ENCODE assay signal across 12 cellular contexts in the genomic region with DNA sequence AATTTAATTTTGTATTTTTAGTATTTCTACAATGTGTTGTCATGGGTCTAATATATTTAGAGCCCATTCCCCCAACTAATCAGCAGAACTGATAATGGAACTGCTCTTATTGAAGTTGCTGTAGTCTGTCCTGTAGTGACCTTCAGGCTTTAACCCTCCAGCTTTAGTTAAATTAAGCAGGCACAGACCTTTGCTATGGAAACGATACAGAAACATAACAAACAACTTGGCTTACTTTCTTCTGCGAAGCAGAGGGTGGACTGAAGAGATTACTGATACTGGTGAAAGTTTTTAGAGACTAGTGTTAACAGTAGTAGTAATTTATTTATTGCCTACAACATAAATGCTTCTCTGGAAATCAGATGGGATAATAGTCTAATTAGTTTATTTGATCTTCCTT.
DNase-seq lines count a peak whose midpoint lies in the region; ATAC-seq and TF ChIP-seq lines count a peak whose summit lies in the region.
"Had no signal": no experiment of that assay in that cellular context is flagged by ENCODE, and none has a peak within 500 bp of the region (broad histone marks: within the 10 kb centered on the region; RNA-seq: fewer than 3 reads in every experiment).

No MANE protein-coding gene starts in this region.

- no peak for TF ChIP-seq CTCF in retinal pigment epithelial cell (conservative IDR thresholded peaks at IDR 0.05; ENCODE audit: low read depth, low read length)

- ATAC-seq in T-helper 17 cell (peak; percentile 68), left cardiac atrium (peak; percentile 78 to 90)

- H3K4me1 Mint-ChIP-seq in T-helper 17 cell: peaks cover 26% of the 10 kb centered on the region

- peak overlapping the region; percentile 2 for H3K27ac Mint-ChIP-seq in T-helper 17 cell
- H3K27ac Mint-ChIP-seq: progenitor cell of endocrine pancreas had no signal

- no peak overlapping the region for H3K4me3 ChIP-seq in retinal pigment epithelial cell (ENCODE audit: low read length)

- H3K36me3 Mint-ChIP-seq in T-helper 17 cell (ENCODE audit: low read depth): peaks cover 3% of the 10 kb centered on the region

- intact Hi-C loops in left cardiac atrium (cut with DNase I): no loop called here

- no peaks in the 10 kb centered on the region for H3K27me3 Mint-ChIP-seq in T-helper 17 cell
- H3K27me3 Mint-ChIP-seq: IgD-negative memory B cell, progenitor cell of endocrine pancreas had no signal

- DNase-seq in DMS 273 (lab: John Stamatoyannopoulos, UW; ENCODE audit: unreplicated experiment): peak; percentile 17
- no peak for DNase-seq in DMS 273 treated with DMSO at 0.1 percent for 48 hours (lab: John Stamatoyannopoulos, UW)
- DNase-seq in T-helper 17 cell: no peak
- no peak for DNase-seq in left cardiac atrium
- DNase-seq in retinal pigment epithelial cell (ENCODE audit: low read depth): peak; percentile 35
- DNase-seq in NCI-H774 (lab: John Stamatoyannopoulos, UW): no peak
- DNase-seq in ureter (ENCODE audit: low spot score): no peak
- DNase-seq in occipital lobe (lab: John Stamatoyannopoulos, UW): no peak
- DNase-seq: caudate nucleus, NCI-H510A had no signal

- H3K9me3 ChIP-seq in T-helper 17 cell (ENCODE audit: control insufficient read depth, low read length, poor library complexity, severe bottlenecking): no peaks in the 10 kb centered on the region

- H3K4me3 Mint-ChIP-seq in T-helper 17 cell: no peak overlapping the region
- H3K4me3 Mint-ChIP-seq: IgD-negative memory B cell had no signal

Comparison
In these comparisons a context has a peak if more than half of its experiments do, and no peak if none do; other contexts are left out.
1. DNase-seq: peak in DMS 273 (single experiment) and retinal pigment epithelial cell (single experiment); none in DMS 273 treated with DMSO at 0.1 percent for 48 hours (single experiment), T-helper 17 cell (0 of 3), left cardiac atrium (single experiment), NCI-H774 (single experiment), ureter (single experiment) and occipital lobe (single experiment).